ENCODE assay signal across 21 cellular contexts in genomic region chr2:144642892-144643291, GRCh38.
"Had no signal": no experiment of that assay in that cellular context is flagged by ENCODE, and none has a peak within 500 bp of the region (broad histone marks: within the 10 kb centered on the region; RNA-seq: fewer than 3 reads in every experiment).

No MANE protein-coding gene starts in this region.

- H3K27ac ChIP-seq: dorsolateral prefrontal cortex, lower lobe of right lung, pancreas, prostate gland, sigmoid colon, skin epidermis, stomach had no signal

- H3K4me3 ChIP-seq: dorsolateral prefrontal cortex, lower lobe of right lung, pancreas, prostate gland, sigmoid colon, skin epidermis, stomach had no signal

- ATAC-seq: left lobe of liver, lower lobe of right lung, pancreas had no signal

- H3K4me3 Mint-ChIP-seq: memory B cell, naive B cell, nephron had no signal

- H3K27me3 ChIP-seq: dorsolateral prefrontal cortex, pancreas, sigmoid colon, stomach had no signal

- H3K27me3 Mint-ChIP-seq: memory B cell, naive B cell had no signal

- H3K4me1 ChIP-seq: lower lobe of right lung, pancreas, prostate gland, sigmoid colon, stomach had no signal

- H3K36me3 Mint-ChIP-seq: memory B cell, naive B cell had no signal

- H3K4me1 Mint-ChIP-seq: nephron had no signal

- H3K9me3 Mint-ChIP-seq: memory B cell had no signal

- DNase-seq: cortex of kidney; dorsolateral prefrontal cortex; effector CD8-positive, alpha-beta T cell; foreskin melanocyte; head of caudate nucleus; hippocampal formation; lower lobe of right lung; naive B cell; occipital lobe; pancreas; sigmoid colon; stimulated activated CD4-positive, alpha-beta T cell treated with anti-CD3 and anti-CD28 coated beads, Interleukin-12 subunit alpha, Interleukin-12 subunit beta, amount 100 ng/mL, for 4 hours; stimulated activated naive CD4-positive, alpha-beta T cell; stomach; substantia nigra; trophoblast cell had no signal

- H3K36me3 ChIP-seq: lower lobe of right lung, pancreas, prostate gland, sigmoid colon, stomach had no signal

- H3K9me3 ChIP-seq: lower lobe of right lung, pancreas, prostate gland, sigmoid colon had no signal

- H3K27ac Mint-ChIP-seq: memory B cell, nephron had no signal
